Comparison of ENCODE assay signal across 9 cellular contexts in the genomic region with DNA sequence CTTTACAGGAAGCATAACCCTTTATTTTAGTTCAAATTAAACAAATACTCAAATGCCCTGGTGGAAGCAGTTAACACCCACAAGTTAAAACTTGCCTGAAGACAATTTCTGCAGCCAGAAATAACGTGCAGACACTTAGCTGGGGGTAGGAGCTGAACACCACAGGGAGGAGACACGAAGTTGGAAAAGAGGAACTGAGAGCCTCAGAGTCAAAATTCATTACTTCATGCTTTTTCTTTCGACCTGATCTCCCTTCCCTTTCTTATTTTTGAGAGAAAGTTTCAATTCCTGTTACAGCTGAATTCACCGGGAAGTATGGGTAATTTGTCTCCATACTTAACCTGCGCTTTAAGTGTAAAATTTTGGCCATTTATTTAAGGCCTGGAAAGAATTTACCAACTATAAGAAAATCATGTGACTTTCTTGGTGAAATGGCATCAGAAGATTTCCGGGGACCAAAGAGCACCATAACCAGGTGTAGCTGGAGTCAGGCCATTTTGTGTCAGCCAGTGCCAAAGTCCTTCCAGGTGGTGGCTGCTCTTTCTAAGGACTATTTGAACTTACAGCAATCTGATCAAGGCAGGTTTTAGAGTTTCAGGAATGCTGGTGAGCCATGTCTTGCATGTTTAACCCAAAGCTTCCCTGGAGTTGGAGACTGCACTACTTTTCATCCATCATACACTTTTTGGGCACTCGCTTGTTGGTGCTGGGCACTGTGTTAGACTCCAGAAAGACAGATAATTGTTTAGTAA. TPM values are rescaled to one million over a fixed set of nuclear protein-coding genes. Genes with fewer than 3 reads are reported as not detected.
DNase-seq lines count a peak whose midpoint lies in the region; ATAC-seq, FAIRE-seq and TF ChIP-seq lines count a peak whose summit lies in the region.
"Had no signal": no experiment of that assay in that cellular context is flagged by ENCODE, and none has a peak within 500 bp of the region (broad histone marks: within the 10 kb centered on the region; RNA-seq: fewer than 3 reads in every experiment).

No MANE protein-coding gene starts in this region.

- DNase-seq in GM18507 (ENCODE audit: extremely low spot score, insufficient read length, low read depth) (no peak), GM23338 (ENCODE audit: low spot score) (no peak), MV-4-11 (lab: John Stamatoyannopoulos, UW) (peak; percentile 99), left cardiac atrium (no peak), foreskin melanocyte (no peak), T-helper 2 cell (no peak)
- DNase-seq in CD4-positive, alpha-beta T cell: no peak
- no peak for DNase-seq in activated CD4-positive, alpha-beta T cell treated with anti-CD3 and anti-CD28 coated beads, Interleukin-2, amount 50 U/mL, for 48 hours

- H3K4me2 ChIP-seq in GM23338: no peak overlapping the region

- H2AFZ ChIP-seq in GM23338: peak overlapping the region; percentile 87

- H3F3A ChIP-seq in GM23338 (replicated peaks; ENCODE audit: low read depth): no peaks in the 10 kb centered on the region

- TF ChIP-seq CTCF in GM23338 (conservative IDR thresholded peaks at IDR 0.05; ENCODE audit: low read depth in 2 of 2): no peak
- TF ChIP-seq CTCF in CD4-positive, alpha-beta T cell (IDR thresholded peaks at IDR 0.05): no peak

- ATAC-seq in GM23338: no peak
- ATAC-seq in left cardiac atrium: peak; percentile 56 to 63
- ATAC-seq in CD4-positive, alpha-beta T cell (ENCODE audit: poor library complexity): no peak

- H3K9me2 ChIP-seq in GM23338 (ENCODE audit: insufficient read depth): peaks cover 10% of the 10 kb centered on the region

- no peaks in the 10 kb centered on the region for H3K9me3 Mint-ChIP-seq in GM23338
- no peaks in the 10 kb centered on the region for H3K9me3 Mint-ChIP-seq in CD4-positive, alpha-beta T cell

- no peaks in the 10 kb centered on the region for H3K79me2 ChIP-seq in GM23338 (replicated peaks; ENCODE audit: insufficient read depth)

- no peaks in the 10 kb centered on the region for H3K36me3 Mint-ChIP-seq in GM23338 (ENCODE audit: low read depth)
- H3K36me3 Mint-ChIP-seq in CD4-positive, alpha-beta T cell (ENCODE audit: low read depth): no peaks in the 10 kb centered on the region

- peak; percentile 98 for FAIRE-seq in GM18507 (lab: Jason Lieb, UNC)

- CTCF ChIA-PET in CD4-positive, alpha-beta T cell (lab: Charles Lee): interaction anchor here (0.6 to 6.1 kb wide), 36 partner anchors 8 to 484 kb away, joined by 3 to 77 read pairs (median 4); a partner anchor contains a TSS

- H4K20me1 ChIP-seq in GM23338 (replicated peaks; ENCODE audit: insufficient read depth): no peaks in the 10 kb centered on the region

- no peak overlapping the region for H3K4me3 ChIP-seq in GM23338
- H3K4me3 ChIP-seq: body of pancreas had no signal

- no peaks in the 10 kb centered on the region for H3K36me3 ChIP-seq in GM23338 (ENCODE audit: insufficient read depth)

- peaks cover 2% of the 10 kb centered on the region for H3K27me3 Mint-ChIP-seq in GM23338 (ENCODE audit: insufficient read depth, low read depth, poor library complexity)
- H3K27me3 Mint-ChIP-seq in CD4-positive, alpha-beta T cell: peaks cover 6% of the 10 kb centered on the region

- intact Hi-C loops in left cardiac atrium (cut with DNase I): loop anchor here in 1 of 2 donors (5.0 to 10.0 kb wide), 2 partner anchors 167 to 455 kb away; a partner anchor contains a TSS
- intact Hi-C loops in CD4-positive, alpha-beta T cell (cut with DNase I, micrococcal nuclease): no loop called here

- no peaks in the 10 kb centered on the region for H3K4me1 ChIP-seq in GM23338 (ENCODE audit: insufficient read depth)

- no peaks in the 10 kb centered on the region for H3K9me3 ChIP-seq in CD4-positive, alpha-beta T cell (ENCODE audit: control insufficient read depth, low read length)
- H3K9me3 ChIP-seq: body of pancreas had no signal

- H3K27ac ChIP-seq in GM23338 (ENCODE audit: low read depth): no peak overlapping the region
- no peak overlapping the region for H3K27ac ChIP-seq in CD4-positive, alpha-beta T cell (ENCODE audit: low read depth, low read length)

- POLR2A ChIA-PET in CD4-positive, alpha-beta T cell (lab: Charles Lee): interaction anchor here (0.6 to 2.2 kb wide), 21 partner anchors 10 to 358 kb away, joined by 3 to 20 read pairs (median 5); a partner anchor contains a TSS

- H3K27ac Mint-ChIP-seq in GM23338: no peak overlapping the region
- no peak overlapping the region for H3K27ac Mint-ChIP-seq in CD4-positive, alpha-beta T cell

- H3K27me3 ChIP-seq in GM23338 (ENCODE audit: insufficient read depth): no peaks in the 10 kb centered on the region
- peaks cover 8% of the 10 kb centered on the region for H3K27me3 ChIP-seq in CD4-positive, alpha-beta T cell (ENCODE audit: control insufficient read depth, insufficient read depth, low read length)
- H3K27me3 ChIP-seq: body of pancreas had no signal

- no peaks in the 10 kb centered on the region; the same call in 2 of the 3 replicates for H3K4me1 Mint-ChIP-seq in GM23338
- H3K4me1 Mint-ChIP-seq in CD4-positive, alpha-beta T cell (ENCODE audit: low read depth): peaks cover 9% of the 10 kb centered on the region

- no peak overlapping the region for H3K4me3 Mint-ChIP-seq in GM23338
- no peak overlapping the region for H3K4me3 Mint-ChIP-seq in CD4-positive, alpha-beta T cell

TF ChIP-seq in GM23338, 12 proteins besides CTCF, POLR2A, EP300 and RAD21:
- TF ChIP-seq, protein P1, sequence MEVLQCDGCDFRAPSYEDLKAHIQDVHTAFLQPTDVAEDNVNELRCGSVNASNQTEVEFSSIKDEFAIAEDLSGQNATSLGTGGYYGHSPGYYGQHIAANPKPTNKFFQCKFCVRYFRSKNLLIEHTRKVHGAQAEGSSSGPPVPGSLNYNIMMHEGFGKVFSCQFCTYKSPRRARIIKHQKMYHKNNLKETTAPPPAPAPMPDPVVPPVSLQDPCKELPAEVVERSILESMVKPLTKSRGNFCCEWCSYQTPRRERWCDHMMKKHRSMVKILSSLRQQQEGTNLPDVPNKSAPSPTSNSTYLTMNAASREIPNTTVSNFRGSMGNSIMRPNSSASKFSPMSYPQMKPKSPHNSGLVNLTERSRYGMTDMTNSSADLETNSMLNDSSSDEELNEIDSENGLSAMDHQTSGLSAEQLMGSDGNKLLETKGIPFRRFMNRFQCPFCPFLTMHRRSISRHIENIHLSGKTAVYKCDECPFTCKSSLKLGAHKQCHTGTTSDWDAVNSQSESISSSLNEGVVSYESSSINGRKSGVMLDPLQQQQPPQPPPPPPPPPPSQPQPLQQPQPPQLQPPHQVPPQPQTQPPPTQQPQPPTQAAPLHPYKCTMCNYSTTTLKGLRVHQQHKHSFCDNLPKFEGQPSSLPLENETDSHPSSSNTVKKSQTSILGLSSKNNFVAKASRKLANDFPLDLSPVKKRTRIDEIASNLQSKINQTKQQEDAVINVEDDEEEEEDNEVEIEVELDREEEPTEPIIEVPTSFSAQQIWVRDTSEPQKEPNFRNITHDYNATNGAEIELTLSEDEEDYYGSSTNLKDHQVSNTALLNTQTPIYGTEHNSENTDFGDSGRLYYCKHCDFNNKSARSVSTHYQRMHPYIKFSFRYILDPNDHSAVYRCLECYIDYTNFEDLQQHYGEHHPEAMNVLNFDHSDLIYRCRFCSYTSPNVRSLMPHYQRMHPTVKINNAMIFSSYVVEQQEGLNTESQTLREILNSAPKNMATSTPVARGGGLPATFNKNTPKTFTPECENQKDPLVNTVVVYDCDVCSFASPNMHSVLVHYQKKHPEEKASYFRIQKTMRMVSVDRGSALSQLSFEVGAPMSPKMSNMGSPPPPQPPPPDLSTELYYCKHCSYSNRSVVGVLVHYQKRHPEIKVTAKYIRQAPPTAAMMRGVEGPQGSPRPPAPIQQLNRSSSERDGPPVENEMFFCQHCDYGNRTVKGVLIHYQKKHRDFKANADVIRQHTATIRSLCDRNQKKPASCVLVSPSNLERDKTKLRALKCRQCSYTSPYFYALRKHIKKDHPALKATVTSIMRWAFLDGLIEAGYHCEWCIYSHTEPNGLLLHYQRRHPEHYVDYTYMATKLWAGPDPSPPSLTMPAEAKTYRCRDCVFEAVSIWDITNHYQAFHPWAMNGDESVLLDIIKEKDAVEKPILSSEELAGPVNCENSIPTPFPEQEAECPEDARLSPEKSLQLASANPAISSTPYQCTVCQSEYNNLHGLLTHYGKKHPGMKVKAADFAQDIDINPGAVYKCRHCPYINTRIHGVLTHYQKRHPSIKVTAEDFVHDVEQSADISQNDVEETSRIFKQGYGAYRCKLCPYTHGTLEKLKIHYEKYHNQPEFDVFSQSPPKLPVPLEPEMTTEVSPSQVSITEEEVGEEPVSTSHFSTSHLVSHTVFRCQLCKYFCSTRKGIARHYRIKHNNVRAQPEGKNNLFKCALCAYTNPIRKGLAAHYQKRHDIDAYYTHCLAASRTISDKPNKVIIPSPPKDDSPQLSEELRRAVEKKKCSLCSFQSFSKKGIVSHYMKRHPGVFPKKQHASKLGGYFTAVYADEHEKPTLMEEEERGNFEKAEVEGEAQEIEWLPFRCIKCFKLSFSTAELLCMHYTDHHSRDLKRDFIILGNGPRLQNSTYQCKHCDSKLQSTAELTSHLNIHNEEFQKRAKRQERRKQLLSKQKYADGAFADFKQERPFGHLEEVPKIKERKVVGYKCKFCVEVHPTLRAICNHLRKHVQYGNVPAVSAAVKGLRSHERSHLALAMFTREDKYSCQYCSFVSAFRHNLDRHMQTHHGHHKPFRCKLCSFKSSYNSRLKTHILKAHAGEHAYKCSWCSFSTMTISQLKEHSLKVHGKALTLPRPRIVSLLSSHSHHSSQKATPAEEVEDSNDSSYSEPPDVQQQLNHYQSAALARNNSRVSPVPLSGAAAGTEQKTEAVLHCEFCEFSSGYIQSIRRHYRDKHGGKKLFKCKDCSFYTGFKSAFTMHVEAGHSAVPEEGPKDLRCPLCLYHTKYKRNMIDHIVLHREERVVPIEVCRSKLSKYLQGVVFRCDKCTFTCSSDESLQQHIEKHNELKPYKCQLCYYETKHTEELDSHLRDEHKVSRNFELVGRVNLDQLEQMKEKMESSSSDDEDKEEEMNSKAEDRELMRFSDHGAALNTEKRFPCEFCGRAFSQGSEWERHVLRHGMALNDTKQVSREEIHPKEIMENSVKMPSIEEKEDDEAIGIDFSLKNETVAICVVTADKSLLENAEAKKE (CRISPR knock-in tag; IDR thresholded peaks at IDR 0.05): no peak
- TF ChIP-seq EZH2 (IDR thresholded peaks at IDR 0.05; ENCODE audit: low read depth, unreplicated experiment): no peak
- no peak for TF ChIP-seq POLR2AphosphoS5 (IDR thresholded peaks at IDR 0.05; ENCODE audit: low read depth)

RNA-seq across cellular contexts. Expression of a gene that starts 46.5 kb away (rescaled TPM):
- 15.3 and 20.8 TPM in 2 replicates for total RNA-seq in GM23338 (2014; rRNA removed; shearing (Covaris generic))
- polyA plus RNA-seq in GM23338 (2016; fragmentation: Nextera tagmentation; extraction: Ambion mirVana): 8.1 TPM in 2 replicates
- 10 to 100 TPM in 1 of 2 donors, 1 to 10 TPM in 1; 9.7 to 13.9 TPM for total RNA-seq in left cardiac atrium
- total RNA-seq in CD4-positive, alpha-beta T cell: 1 to 10 TPM; 6.1 to 6.5 TPM

Comparison
In these comparisons a context has a peak if more than half of its experiments do, and no peak if none do; other contexts are left out.
1. ATAC-seq: peak in left cardiac atrium (2 of 2); none in GM23338 (single experiment) and CD4-positive, alpha-beta T cell (single experiment).